19 cellular contexts compared by ENCODE assay signal in the genomic region with DNA sequence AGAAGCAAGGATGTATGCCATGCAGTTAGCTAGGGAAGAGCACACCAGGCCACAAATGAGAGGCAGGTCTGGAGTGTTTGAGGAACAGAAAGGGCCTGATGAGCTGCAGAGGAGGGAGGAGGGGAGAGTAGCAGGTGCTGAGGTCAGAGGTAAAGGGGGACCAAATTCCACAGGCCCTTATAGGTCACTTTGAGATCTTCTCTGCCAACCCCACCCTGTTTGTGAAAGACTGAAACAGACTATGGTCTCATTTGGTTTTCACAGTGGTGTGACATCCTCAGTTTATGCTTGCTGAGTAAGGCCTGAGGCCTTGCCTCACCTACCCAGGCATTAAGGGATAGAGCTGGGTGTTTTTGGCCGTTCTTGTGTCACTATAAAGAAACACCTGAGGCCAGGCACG.
"Had no signal": no experiment of that assay in that cellular context is flagged by ENCODE, and none has a peak within 500 bp of the region (broad histone marks: within the 10 kb centered on the region; RNA-seq: fewer than 3 reads in every experiment).

No MANE protein-coding gene starts in this region.

- H3K4me3 ChIP-seq: body of pancreas, esophagus muscularis mucosa, lung, right atrium auricular region, transverse colon, vagina had no signal

- DNase-seq: activated CD4-positive, alpha-beta T cell treated with anti-CD3 and anti-CD28 coated beads for 4 hours; activated CD8-positive, alpha-beta memory T cell treated with anti-CD3 and anti-CD28 coated beads, Interleukin-2, amount 50 U/mL, for 48 hours; activated CD8-positive, alpha-beta T cell treated with anti-CD3 and anti-CD28 coated beads for 36 hours; activated naive CD8-positive, alpha-beta T cell treated with anti-CD3 and anti-CD28 coated beads for 36 hours; amygdala; body of pancreas; caudate nucleus; islet precursor cell; nephron progenitor cell; occipital lobe; stimulated activated CD4-positive, alpha-beta T cell treated with anti-CD3 and anti-CD28 coated beads, Interleukin-2, amount 100 ng/mL, for 48 hours; stimulated activated naive CD4-positive, alpha-beta T cell; substantia nigra; transverse colon had no signal

- ATAC-seq: activated CD8-positive, alpha-beta T cell treated with anti-CD3 and anti-CD28 coated beads for 36 hours; body of pancreas; WTC11 had no signal
